Comparison of ENCODE assay signal across 8 cellular contexts in the genomic region with DNA sequence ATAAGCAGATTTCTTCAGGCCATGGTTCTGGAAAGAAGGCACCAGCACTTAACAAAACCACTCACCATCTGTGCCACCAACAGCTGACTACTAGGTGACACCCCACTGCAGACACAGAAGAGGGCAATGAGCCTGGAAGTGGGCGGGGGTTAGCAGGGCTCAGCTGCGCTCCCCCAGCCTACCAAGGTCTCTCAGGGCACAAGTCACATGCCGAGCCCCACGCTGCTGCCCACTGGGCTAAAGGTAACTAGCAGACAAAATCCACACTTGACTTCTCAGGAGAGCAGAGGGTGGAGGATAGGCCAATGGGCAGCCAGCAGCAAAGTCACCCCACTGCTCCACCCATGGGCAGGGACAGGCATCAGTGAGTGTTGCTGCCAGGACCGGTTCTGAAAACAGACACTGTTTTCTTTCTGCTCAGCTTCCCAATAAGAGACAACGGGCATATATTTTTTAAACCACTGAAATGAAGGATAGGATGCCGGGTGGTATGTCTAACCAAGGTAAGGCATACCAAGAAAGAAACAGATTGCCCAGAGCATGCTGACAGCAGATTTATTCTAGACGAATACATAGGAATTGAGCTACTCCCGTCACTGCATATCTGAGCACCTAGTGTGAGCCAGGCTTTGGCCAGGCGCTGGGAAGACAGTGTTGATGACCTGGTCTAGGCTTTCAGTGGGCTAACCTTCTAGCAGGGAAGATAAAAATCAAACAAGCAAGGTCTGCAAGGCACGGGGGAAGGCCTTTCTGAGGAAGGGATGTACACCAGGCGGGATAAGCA. TPM values are rescaled to one million over a fixed set of nuclear protein-coding genes. Genes with fewer than 3 reads are reported as not detected.
DNase-seq lines count a peak whose midpoint lies in the region; ATAC-seq and TF ChIP-seq lines count a peak whose summit lies in the region.

No MANE protein-coding gene starts in this region.

- no peak for TF ChIP-seq CTCF in mesothelial cell of epicardium (IDR thresholded peaks at IDR 0.05; ENCODE audit: unreplicated experiment)

- no peak overlapping the region for H3K4me3 Mint-ChIP-seq in mesothelial cell of epicardium

- peaks cover 3% of the 10 kb centered on the region for H3K27me3 Mint-ChIP-seq in mesothelial cell of epicardium (ENCODE audit: low read depth)

- peaks cover 55% of the 10 kb centered on the region for H3K4me1 Mint-ChIP-seq in mesothelial cell of epicardium

- peak overlapping the region; percentile 81 for H3K27ac ChIP-seq in caudate nucleus (ENCODE audit: low read depth, low read length)

- ATAC-seq in HG02970 (IDR thresholded peaks at IDR 0.05; ENCODE audit: low FRiP score, unreplicated experiment): no peak

- H3K9me3 Mint-ChIP-seq in mesothelial cell of epicardium: no peaks in the 10 kb centered on the region

- DNase-seq in NCI-H1417 (lab: John Stamatoyannopoulos, UW) (peak in 2 of 3 experiments; percentile 13 to 19), NCI-H1417 treated with DMSO at 0.1 percent for 48 hours (lab: John Stamatoyannopoulos, UW) (no peak), HT-29 (ENCODE audit: low spot score) (peak; percentile 80), caudate nucleus (lab: John Stamatoyannopoulos, UW) (peak in 55 of 61 donors; percentile 9 to 80 (median 51)), mucosa of gallbladder (ENCODE audit: low spot score) (peak; percentile 86), NCI-H226 (no peak), mesothelial cell of epicardium (ENCODE audit: low spot score in 2 of 2, unreplicated experiment in 2 of 2) (no peak)

- no peak overlapping the region for H3K27ac Mint-ChIP-seq in mesothelial cell of epicardium

- H3K36me3 Mint-ChIP-seq in mesothelial cell of epicardium: no peaks in the 10 kb centered on the region

RNA-seq across cellular contexts. Expression of a gene that starts 20.1 kb away (rescaled TPM):
- total RNA-seq in HT-29 (2014; rRNA removed; shearing (Covaris generic)): 29.9 and 36.6 TPM in 2 replicates
- total RNA-seq in mucosa of gallbladder (63.1 TPM), mesothelial cell of epicardium (18.0 to 20.9 TPM (median 19.2 TPM) in 3 replicates)

Comparison
In these comparisons a context has a peak if more than half of its experiments do, and no peak if none do; other contexts are left out.
1. DNase-seq: peak in NCI-H1417 (2 of 3), HT-29 (single experiment), caudate nucleus (55 of 61) and mucosa of gallbladder (single experiment); none in NCI-H1417 treated with DMSO at 0.1 percent for 48 hours (single experiment), NCI-H226 (single experiment) and mesothelial cell of epicardium (0 of 2).